In genomic region chr13:95676775-95677563, GRCh38 we compare ENCODE assay signal across 8 cellular contexts. TPM values are rescaled to one million over a fixed set of nuclear protein-coding genes. Genes with fewer than 3 reads are reported as not detected.
DNase-seq lines count a peak whose midpoint lies in the region; ATAC-seq and TF ChIP-seq lines count a peak whose summit lies in the region.

Gene DNAJC3, plus strand, starts transcription at chr13:95677139. Its CDS starts 117 bp downstream, at chr13:95677256.

- no peaks in the 10 kb centered on the region for H3K36me3 ChIP-seq in PC-9 (ENCODE audit: low read depth)

- intact Hi-C loops in PC-9 (cut with micrococcal nuclease; ENCODE audit: unreplicated experiment), result loop anchor here (2.0 kb wide), 1 partner anchor 1756 kb away; no protein-coding TSS in a partner anchor

- H3K9me3 ChIP-seq in PC-9 (ENCODE audit: insufficient read depth, low read depth), result peaks cover 4% of the 10 kb centered on the region; the same call in 1 of the 2 replicates

- peaks cover 33% of the 10 kb centered on the region for H3K4me1 ChIP-seq in PC-9 (replicated peaks; ENCODE audit: insufficient read depth)

- peak within 1 kb of the TSS; percentile 98 for H2AFZ ChIP-seq in PC-9

- H3F3A ChIP-seq in PC-9 (ENCODE audit: insufficient read depth, low read depth), result peaks cover 5% of the 10 kb centered on the region; the same call in 1 of the 2 replicates

- H3K27ac ChIP-seq in PC-9, result peak within 1 kb of the TSS; percentile 92
- H3K27ac ChIP-seq in epithelial cell of prostate, result peak within 1 kb of the TSS; percentile 91

- ATAC-seq in GM21619 (IDR thresholded peaks at IDR 0.05; ENCODE audit: unreplicated experiment), result peak; percentile 94

- H4K20me1 ChIP-seq in PC-9 (ENCODE audit: insufficient read depth), result peaks cover 4% of the 10 kb centered on the region; the same call in 1 of the 2 replicates

- POLR2A ChIA-PET in PC-9 (lab: Charles Lee; ENCODE audit: unreplicated experiment), result interaction anchor here (0.5 to 0.9 kb wide), 7 partner anchors 37 to 1129 kb away, joined by 3 to 7 read pairs (median 3); no protein-coding TSS in a partner anchor

- peaks cover 60% of the 10 kb centered on the region for H3K79me2 ChIP-seq in PC-9 (ENCODE audit: low read depth)

- H3K4me2 ChIP-seq in PC-9, result peak within 1 kb of the TSS; percentile 80

- no peaks in the 10 kb centered on the region for H3K27me3 ChIP-seq in PC-9 (ENCODE audit: insufficient read depth, low read depth)

- H3K9me2 ChIP-seq in PC-9 (ENCODE audit: insufficient read depth), result no peaks in the 10 kb centered on the region

- peak; percentile 96 for DNase-seq in DMS153 (lab: John Stamatoyannopoulos, UW)
- peak; percentile 94 for DNase-seq in Jurkat, Clone E6-1 (ENCODE audit: low read depth, low spot score)
- DNase-seq in PC-9, result peak; percentile 92 to 98
- DNase-seq in activated T-cell treated with anti-CD3 and anti-CD28 coated beads, Interleukin-2, amount 50 U/mL, for 1 hour, result peak; percentile 99
- peak; percentile 92 for DNase-seq in epithelial cell of prostate (ENCODE audit: low read depth, low spot score)
- DNase-seq in mucosa of gallbladder (ENCODE audit: low spot score), result peak; percentile 99
- peak; percentile 91 to 98 for DNase-seq in stimulated activated CD8-positive, alpha-beta memory T cell treated with anti-CD3 and anti-CD28 coated beads, Interleukin-4, amount 100 ng/mL, for 4 hours (ENCODE audit: low read depth in 2 of 2, low spot score in 1 of 2)

- peak within 1 kb of the TSS; percentile 80 for H3K4me3 ChIP-seq in Jurkat, Clone E6-1 (ENCODE audit: low read length)
- peak within 1 kb of the TSS; percentile 84 for H3K4me3 ChIP-seq in PC-9

- CTCF ChIA-PET in PC-9 (lab: Charles Lee), result no interaction called here

- TF ChIP-seq CTCF in PC-9 (conservative IDR thresholded peaks at IDR 0.05), result no peak

- BruUV-seq in PC-9 (replicated peaks; lab: Mats Ljungman, UMichigan), result no TSS peak

RNA-seq across cellular contexts. Expression of gene DNAJC3, which starts in this region (rescaled TPM):
- 7.0 TPM for polyA plus RNA-seq in Jurkat, Clone E6-1 (2012; ENCODE audit: insufficient read depth, insufficient read length)
- total RNA-seq in PC-9 (2021), result 8.1 and 10.5 TPM in 2 replicates
- 76.5 TPM for total RNA-seq in mucosa of gallbladder

Comparison
In these comparisons a context has a peak if more than half of its experiments do, and no peak if none do; other contexts are left out.
1. Peak in every context shown above with its lines: DNase-seq, ATAC-seq, H3K4me3 ChIP-seq and H3K27ac ChIP-seq.